ENCODE assay signal across 36 cellular contexts in the genomic region with DNA sequence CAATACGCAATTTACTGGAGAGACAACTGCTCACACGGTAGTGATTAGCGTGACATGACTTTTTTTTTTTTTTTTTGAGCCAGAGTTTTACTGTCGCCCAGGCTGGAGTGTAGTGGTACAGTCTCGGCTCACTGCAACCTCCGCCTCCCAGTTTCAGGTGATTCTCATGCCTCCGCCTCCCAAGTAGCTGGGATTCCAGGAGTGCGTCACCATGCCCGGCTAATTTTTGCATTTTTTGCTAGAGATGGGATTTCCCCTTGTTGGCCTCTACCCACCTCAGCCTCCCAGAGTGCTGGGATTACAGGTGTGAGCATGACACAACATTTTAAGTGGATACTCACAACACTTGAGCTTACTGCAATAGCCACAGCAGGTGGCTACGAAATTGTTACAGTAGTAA. TPM values are rescaled to one million over a fixed set of nuclear protein-coding genes. Genes with fewer than 3 reads are reported as not detected.
DNase-seq lines count a peak whose midpoint lies in the region; ATAC-seq, FAIRE-seq and TF ChIP-seq lines count a peak whose summit lies in the region.
"Had no signal": no experiment of that assay in that cellular context is flagged by ENCODE, and none has a peak within 500 bp of the region (broad histone marks: within the 10 kb centered on the region; RNA-seq: fewer than 3 reads in every experiment).

No MANE protein-coding gene starts in this region.

- TF ChIP-seq EP300 in K562 (IDR thresholded peaks at IDR 0.05; ENCODE audit: low read length) = no peak

- no peak for ATAC-seq in K562
- no peak for ATAC-seq in activated CD8-positive, alpha-beta T cell treated with anti-CD3 and anti-CD28 coated beads, Interleukin-2, amount 10 ng/mL, durations not matched to agents 7 days and 5 days
- ATAC-seq: A549; CD8-positive, alpha-beta T cell had no signal

- H3K4me3 ChIP-seq in K562 (no peak overlapping the region), trophoblast cell (ENCODE audit: low read depth, low read length) (no peak overlapping the region)
- H3K4me3 ChIP-seq: A549; BLaER1; BLaER1 treated with 17β-estradiol and CSF1 and Interleukin-3, amounts not matched to agents 10 nM and 100 nM had no signal

- FAIRE-seq in K562 (lab: Jason Lieb, UNC) = no peak
- FAIRE-seq in HTR-8/SVneo (lab: Jason Lieb, UNC) = no peak
- no peak for FAIRE-seq in RCC 7860 (lab: Jason Lieb, UNC)
- FAIRE-seq: A204.1, A549, D721Med had no signal

- BruUV-seq in K562 (replicated peaks; lab: Mats Ljungman, UMichigan) = no TSS peak

- H3K23ac ChIP-seq in trophoblast cell (ENCODE audit: low read length) = no peak overlapping the region

- no peak overlapping the region for H3K4me3 Mint-ChIP-seq in activated CD8-positive, alpha-beta T cell treated with anti-CD3 and anti-CD28 coated beads, Interleukin-2, amount 10 ng/mL, durations not matched to agents 7 days and 5 days
- H3K4me3 Mint-ChIP-seq: B cell; CD14-positive monocyte; CD4-positive, alpha-beta memory T cell; CD4-positive, alpha-beta T cell; CD4-positive, CD25-positive, alpha-beta regulatory T cell; CD8-positive, alpha-beta memory T cell; CD8-positive, alpha-beta T cell had no signal

- H3K14ac ChIP-seq in trophoblast cell (ENCODE audit: low read length) = no peak overlapping the region

- no peak for TF ChIP-seq RAD21 in K562 (CRISPR knock-in tag; conservative IDR thresholded peaks at IDR 0.05 in 1 of 2, IDR thresholded peaks at IDR 0.05 in 1 of 2)

- H2BK5ac ChIP-seq in trophoblast cell (ENCODE audit: low read depth, low read length, poor library complexity) = no peak overlapping the region

- H4K12ac ChIP-seq in trophoblast cell (ENCODE audit: low read depth, low read length) = no peak overlapping the region

- no peak for TF ChIP-seq POLR2A in K562 (conservative IDR thresholded peaks at IDR 0.05)

- no peaks in the 10 kb centered on the region for H3K36me3 Mint-ChIP-seq in activated CD8-positive, alpha-beta T cell treated with anti-CD3 and anti-CD28 coated beads, Interleukin-2, amount 10 ng/mL, durations not matched to agents 7 days and 5 days (ENCODE audit: low read depth)
- H3K36me3 Mint-ChIP-seq: CD14-positive monocyte; CD4-positive, CD25-positive, alpha-beta regulatory T cell; CD8-positive, alpha-beta T cell had no signal

- H3K27me3 Mint-ChIP-seq in activated CD8-positive, alpha-beta T cell treated with anti-CD3 and anti-CD28 coated beads, Interleukin-2, amount 10 ng/mL, durations not matched to agents 7 days and 5 days (ENCODE audit: low read depth) = no peaks in the 10 kb centered on the region
- H3K27me3 Mint-ChIP-seq: B cell; CD4-positive, alpha-beta memory T cell; CD4-positive, alpha-beta T cell; CD4-positive, CD25-positive, alpha-beta regulatory T cell had no signal

- no peak overlapping the region for H4K8ac ChIP-seq in trophoblast cell (ENCODE audit: low read depth, low read length)

- DNase-seq in DMS53 (lab: John Stamatoyannopoulos, UW) (peak; percentile 91), DMS53 treated with DMSO at 0.1 percent for 48 hours (lab: John Stamatoyannopoulos, UW; ENCODE audit: unreplicated experiment) (peak; percentile 57), K562 (ENCODE audit: extremely low read depth in 1 of 4, low spot score in 3 of 4) (no peak), trophoblast cell (peak; percentile 86 to 87), HTR-8/SVneo (ENCODE audit: insufficient read length, low spot score) (no peak), NCI-H446 (lab: John Stamatoyannopoulos, UW) (no peak), RCC 7860 (ENCODE audit: low spot score) (no peak)
- no peak for DNase-seq in activated CD8-positive, alpha-beta T cell treated with anti-CD3 and anti-CD28 coated beads, Interleukin-2, amount 10 ng/mL, durations not matched to agents 7 days and 5 days
- DNase-seq: 8988T; ACHN; AML-193; BE2C; C1 segment of cervical spinal cord; Caco-2; Calu3; CD4-positive, alpha-beta T cell; CD4-positive, CD25-positive, alpha-beta regulatory T cell; CD8-positive, alpha-beta memory T cell; CD8-positive, alpha-beta T cell; COR-L47; DMS 273 treated with DMSO at 0.1 percent for 48 hours; DMS153; DMS79; DMS79 treated with DMSO at 0.1 percent for 48 hours; DND-41; EL had no signal

- in situ Hi-C loops in K562 (cut with MboI) = no loop called here

- no peak for TF ChIP-seq CTCF in K562 (IDR thresholded peaks at IDR 0.05 in 2 of 3, conservative IDR thresholded peaks at IDR 0.05 in 1 of 3; ENCODE audit: insufficient read depth in 2 of 3, low read depth in 1 of 3, low read length in 3 of 3)

- no peak overlapping the region for H3K4ac ChIP-seq in trophoblast cell (ENCODE audit: low read depth, low read length)

- H4K91ac ChIP-seq in trophoblast cell (ENCODE audit: low read depth, low read length) = no peak overlapping the region

- no peak overlapping the region for H2BK12ac ChIP-seq in trophoblast cell (ENCODE audit: low read length)

- no peaks in the 10 kb centered on the region for H3K79me1 ChIP-seq in trophoblast cell (ENCODE audit: low read length)

- no peaks in the 10 kb centered on the region for H3K9me1 ChIP-seq in K562 (ENCODE audit: control insufficient read depth, insufficient read depth, low read length)

- WGBS in K562 (ENCODE audit: insufficient coverage, low coverage, missing lambda C conversion rate) = 90% methylated on average over 10 of the region's 10 CpGs
- WGBS in trophoblast cell (ENCODE audit: extremely low coverage, insufficient coverage, insufficient read length) = no CpG with 5 or more reads among the region's 10 CpGs

- intact Hi-C loops in K562 (cut with micrococcal nuclease) = no loop called here

- H3K4me2 ChIP-seq in K562 (ENCODE audit: insufficient read depth, low read length) = no peak overlapping the region
- no peak overlapping the region for H3K4me2 ChIP-seq in trophoblast cell (ENCODE audit: low read length)
- H3K4me2 ChIP-seq: A549; BLaER1; BLaER1 treated with 17β-estradiol and CSF1 and Interleukin-3, amounts not matched to agents 10 nM and 100 nM had no signal

- no peak overlapping the region for H3K27ac Mint-ChIP-seq in activated CD8-positive, alpha-beta T cell treated with anti-CD3 and anti-CD28 coated beads, Interleukin-2, amount 10 ng/mL, durations not matched to agents 7 days and 5 days
- H3K27ac Mint-ChIP-seq: B cell; CD14-positive monocyte; CD4-positive, alpha-beta memory T cell; CD4-positive, alpha-beta T cell; CD4-positive, CD25-positive, alpha-beta regulatory T cell; CD8-positive, alpha-beta memory T cell; CD8-positive, alpha-beta T cell had no signal

- H3K4me1 ChIP-seq in K562 (replicated peaks in 1 of 2; ENCODE audit: control insufficient read depth in 2 of 2, insufficient read depth in 2 of 2, low read length in 2 of 2) (no peaks in the 10 kb centered on the region; a peak in 1 of 5 replicates), trophoblast cell (ENCODE audit: control insufficient read depth in 1 of 2, insufficient read depth in 2 of 2, low read length in 2 of 2) (no peaks in the 10 kb centered on the region)
- H3K4me1 ChIP-seq: BE2C; BLaER1; BLaER1 treated with 17β-estradiol and CSF1 and Interleukin-3, amounts not matched to agents 10 nM and 100 nM; Caco-2 had no signal

- peaks cover 8% of the 10 kb centered on the region; the same call in 2 of the 3 replicates for H3K36me3 ChIP-seq in K562 (ENCODE audit: control insufficient read depth, insufficient read depth, low read length)
- no peaks in the 10 kb centered on the region for H3K36me3 ChIP-seq in trophoblast cell (ENCODE audit: control insufficient read depth in 1 of 2, insufficient read depth in 2 of 2, low read length in 2 of 2)
- H3K36me3 ChIP-seq: BE2C; BLaER1; BLaER1 treated with 17β-estradiol and CSF1 and Interleukin-3, amounts not matched to agents 10 nM and 100 nM had no signal

- POLR2A ChIA-PET in K562 (lab: Yijun Ruan, JAX) = interaction anchor here (1.3 to 1.7 kb wide), 2 partner anchors 9 to 16 kb away, joined by 3 to 5 read pairs; no protein-coding TSS in a partner anchor
- POLR2A ChIA-PET in activated CD8-positive, alpha-beta T cell treated with anti-CD3 and anti-CD28 coated beads, Interleukin-2, amount 10 ng/mL, durations not matched to agents 7 days and 5 days (lab: Charles Lee) = interaction anchor here (0.5 kb wide), 1 partner anchor 9 kb away, joined by 4 read pairs; no protein-coding TSS in a partner anchor

- H3K9me3 ChIP-seq in K562 (replicated peaks; ENCODE audit: control insufficient read depth, insufficient read depth, low read depth, low read length) (peaks cover 11% of the 10 kb centered on the region), trophoblast cell (ENCODE audit: insufficient read depth, low read depth, low read length) (no peaks in the 10 kb centered on the region)
- H3K9me3 ChIP-seq: BE2C, BLaER1 had no signal

- no peak overlapping the region for H3K18ac ChIP-seq in trophoblast cell (ENCODE audit: low read length)

- no peak overlapping the region for H3K9ac ChIP-seq in K562 (ENCODE audit: insufficient read depth in 1 of 2, low read depth in 2 of 2, low read length in 2 of 2)
- H3K9ac ChIP-seq in trophoblast cell (ENCODE audit: low read length) = no peak overlapping the region
- H3K9ac ChIP-seq: BLaER1; BLaER1 treated with 17β-estradiol and CSF1 and Interleukin-3, amounts not matched to agents 10 nM and 100 nM had no signal

- H2AFZ ChIP-seq in K562 (ENCODE audit: low read depth, low read length) = no peak overlapping the region
- no peak overlapping the region for H2AFZ ChIP-seq in trophoblast cell (ENCODE audit: insufficient read depth, low read length, poor library complexity)

- H3K27ac ChIP-seq in K562 (ENCODE audit: extremely low read depth, low read depth, low read length) = no peak overlapping the region
- no peak overlapping the region for H3K27ac ChIP-seq in trophoblast cell (ENCODE audit: low read depth, low read length)
- H3K27ac ChIP-seq: 22Rv1; A549; BLaER1; BLaER1 treated with 17β-estradiol and CSF1 and Interleukin-3, amounts not matched to agents 10 nM and 100 nM; C4-2B had no signal

- CTCF ChIA-PET in K562 (lab: Yijun Ruan, JAX; ENCODE audit: low intra/inter-chr PET ratio) = no interaction called here
- CTCF ChIA-PET in activated CD8-positive, alpha-beta T cell treated with anti-CD3 and anti-CD28 coated beads, Interleukin-2, amount 10 ng/mL, durations not matched to agents 7 days and 5 days (lab: Charles Lee) = no interaction called here

- H2AK5ac ChIP-seq in trophoblast cell (ENCODE audit: low read length) = no peak overlapping the region

- no peak overlapping the region for H2BK120ac ChIP-seq in trophoblast cell (ENCODE audit: insufficient read depth, low read length, poor library complexity)

- H3K9me3 Mint-ChIP-seq in activated CD8-positive, alpha-beta T cell treated with anti-CD3 and anti-CD28 coated beads, Interleukin-2, amount 10 ng/mL, durations not matched to agents 7 days and 5 days (ENCODE audit: insufficient read depth) = peaks cover 10% of the 10 kb centered on the region

- no peaks in the 10 kb centered on the region for H3K4me1 Mint-ChIP-seq in activated CD8-positive, alpha-beta T cell treated with anti-CD3 and anti-CD28 coated beads, Interleukin-2, amount 10 ng/mL, durations not matched to agents 7 days and 5 days (ENCODE audit: low read depth)
- H3K4me1 Mint-ChIP-seq: CD14-positive monocyte had no signal

- H3K27me3 ChIP-seq in K562 (ENCODE audit: control insufficient read depth in 2 of 2, insufficient read depth in 2 of 2, low read length in 2 of 2) = no peaks in the 10 kb centered on the region
- no peaks in the 10 kb centered on the region for H3K27me3 ChIP-seq in trophoblast cell (ENCODE audit: insufficient read depth, low read length)
- H3K27me3 ChIP-seq: BE2C; BLaER1; BLaER1 treated with 17β-estradiol and CSF1 and Interleukin-3, amounts not matched to agents 10 nM and 100 nM had no signal

- H3K79me2 ChIP-seq in K562 (ENCODE audit: control insufficient read depth, insufficient read depth, low read length) (peaks cover 29% of the 10 kb centered on the region), trophoblast cell (ENCODE audit: control insufficient read depth, insufficient read depth, low read length, poor library complexity) (no peaks in the 10 kb centered on the region)

- H4K20me1 ChIP-seq in K562 (replicated peaks; ENCODE audit: control insufficient read depth, insufficient read depth, low read length) = no peaks in the 10 kb centered on the region
- H4K20me1 ChIP-seq: BLaER1; BLaER1 treated with 17β-estradiol and CSF1 and Interleukin-3, amounts not matched to agents 10 nM and 100 nM had no signal

RNA-seq across cellular contexts. Expression of a gene that starts 11.9 kb away (rescaled TPM):
- 106 and 313 TPM in 2 replicates for total RNA-seq in K562 (2011; cell fraction: chromatin; rRNA removed; ENCODE audit: low replicate concordance)
- total RNA-seq in K562 (2011; cell fraction: nucleolus; rRNA removed) = 71.9 and 88.4 TPM in 2 replicates
- total RNA-seq in K562 (2011; cell fraction: nucleoplasm; rRNA removed) = 146 and 153 TPM in 2 replicates
- total RNA-seq in K562 (2014; rRNA removed) (96.3 and 118 TPM in 2 replicates), K562 (2014; rRNA removed; fragmentation: Illumina TruSeq; extraction: Trizol) (226 and 276 TPM in 2 replicates), K562 (2015; rRNA removed; fragmentation: Illumina TruSeq; extraction: Trizol) (118 and 129 TPM in 2 replicates), K562 (2021) (130 and 134 TPM in 2 replicates)
- polyA plus RNA-seq in K562 (2011; rRNA removed) (170 and 244 TPM in 2 replicates), K562 (2014; fragmentation: Illumina TruSeq; extraction: Trizol) (172 and 178 TPM in 2 replicates), K562 (2014; fragmentation: Nextera tagmentation; extraction: Ambion mirVana) (100 to 1,000 TPM; 553 to 688 TPM), K562 (2014; rRNA removed) (143 and 153 TPM in 2 replicates)
- polyA plus RNA-seq in K562 (2011; cell fraction: cytosol; rRNA removed) = 44.4 and 98.4 TPM in 2 replicates
- polyA plus RNA-seq in K562 (2011; cell fraction: nucleus; rRNA removed) = 65.4 and 97.9 TPM in 2 replicates
- polyA plus RNA-seq in K562 (2012) = 85.7 and 127 TPM in 2 replicates
- polyA minus RNA-seq in K562 (2011; rRNA and poly(A)+ RNA removed) = 304 and 306 TPM in 2 replicates
- polyA minus RNA-seq in K562 (2011; cell fraction: cytosol; rRNA and poly(A)+ RNA removed) = 57.3 and 86.6 TPM in 2 replicates
- 110 and 254 TPM in 2 replicates for polyA minus RNA-seq in K562 (2011; cell fraction: nucleus; rRNA and poly(A)+ RNA removed)
- polyA plus RNA-seq in trophoblast cell (2013) = 16.3 and 16.6 TPM in 2 replicates
- 10 to 100 TPM; 15.8 to 16.2 TPM for total RNA-seq in activated CD8-positive, alpha-beta T cell treated with anti-CD3 and anti-CD28 coated beads, Interleukin-2, amount 10 ng/mL, durations not matched to agents 7 days and 5 days

Comparison
In these comparisons a context has a peak if more than half of its experiments do, and no peak if none do; other contexts are left out.
1. DNase-seq: peak in DMS53 (single experiment), DMS53 treated with DMSO at 0.1 percent for 48 hours (single experiment) and trophoblast cell (2 of 2); none in K562 (0 of 4), HTR-8/SVneo (single experiment), activated CD8-positive, alpha-beta T cell treated with anti-CD3 and anti-CD28 coated beads, Interleukin-2, amount 10 ng/mL, durations not matched to agents 7 days and 5 days (single experiment), NCI-H446 (0 of 2) and RCC 7860 (single experiment).
2. RNA of a gene that starts 11.9 kb away (total RNA-seq): 71.9 to 313 TPM in K562; 15.8 to 16.2 TPM in activated CD8-positive, alpha-beta T cell treated with anti-CD3 and anti-CD28 coated beads, Interleukin-2, amount 10 ng/mL, durations not matched to agents 7 days and 5 days; every median in the first group is over 4 times any median in the second.